In the genomic region with DNA sequence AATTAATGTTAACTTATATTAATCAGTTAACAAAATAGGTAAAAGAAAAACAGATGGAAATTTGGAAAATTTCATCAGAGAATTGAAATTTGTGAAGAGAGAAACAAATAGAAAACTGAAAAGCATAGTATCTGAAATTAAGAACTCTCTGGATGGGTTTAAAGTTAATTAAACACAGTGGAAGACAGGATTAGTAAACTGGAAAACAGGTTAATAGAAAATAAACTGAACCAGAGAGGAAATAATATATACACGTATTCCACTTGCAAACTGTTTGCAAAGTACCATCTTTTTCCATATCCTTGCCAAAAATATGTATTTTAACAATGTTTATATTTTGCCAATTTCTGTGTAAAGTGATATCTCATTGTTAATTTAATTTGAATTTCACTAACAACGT, we compare ENCODE assay signal across 26 cellular contexts.
"Had no signal": no experiment of that assay in that cellular context is flagged by ENCODE, and none has a peak within 500 bp of the region (broad histone marks: within the 10 kb centered on the region; RNA-seq: fewer than 3 reads in every experiment).

No MANE protein-coding gene starts in this region.

- H3K4me3 ChIP-seq: stomach, suprapubic skin, testis, thoracic aorta, thyroid gland, tibial artery, tibial nerve, transverse colon, upper lobe of left lung, upper lobe of right lung, uterus, vagina had no signal

- ATAC-seq: stimulated activated effector memory CD8-positive, alpha-beta T cell treated with anti-CD3 and anti-CD28 coated beads, Interleukin-12 subunit alpha, Interleukin-12 subunit beta, amount 100 ng/mL, for 72 hours; stimulated activated memory B cell treated with anti-CD40 and anti-IgM and Interleukin-4, amounts not matched to agents 10 μg/mL and 1 μg/mL and 100 μg/mL, for 72 hours; stimulated activated naive B cell treated with anti-CD40 and anti-IgM and Interleukin-4, amounts not matched to agents 10 μg/mL and 1 μg/mL and 100 μg/mL, for 72 hours; stimulated activated naive CD8-positive, alpha-beta T cell treated with anti-CD3 and anti-CD28 coated beads, Interleukin-15, amount 100 ng/mL, for 72 hours; stimulated activated naive CD8-positive, alpha-beta T cell treated with anti-CD3 and anti-CD28 coated beads, Interleukin-15, Interleukin-2, amounts not matched to agents 100 U/mL and 50 U/mL, for 24 hours; upper lobe of right lung had no signal

- H3K4me1 ChIP-seq: stomach, suprapubic skin, testis, thyroid gland, tibial artery, tibial nerve, transverse colon, upper lobe of left lung, upper lobe of right lung, uterus, vagina had no signal

- H3K27me3 ChIP-seq: stomach, suprapubic skin, testis, thyroid gland, tibial artery, tibial nerve, transverse colon, upper lobe of left lung, upper lobe of right lung, uterus, vagina had no signal

- H3K27ac ChIP-seq: stomach, suprapubic skin, testis, thoracic aorta, thyroid gland, tibial artery, tibial nerve, transverse colon, upper lobe of left lung, upper lobe of right lung, uterus, vagina had no signal

- H3K36me3 ChIP-seq: stomach, suprapubic skin, thoracic aorta, thyroid gland, tibial artery, tibial nerve, transverse colon, upper lobe of left lung, upper lobe of right lung, uterus, vagina had no signal

- DNase-seq: stimulated activated CD4-positive, alpha-beta T cell treated with anti-CD3 and anti-CD28 coated beads, Interleukin-2, amount 100 ng/mL, for 48 hours; stimulated activated CD4-positive, alpha-beta T cell treated with anti-CD3 and anti-CD28 coated beads, Interleukin-4, amount 100 ng/mL, for 1 hour; stimulated activated CD4-positive, alpha-beta T cell treated with anti-CD3 and anti-CD28 coated beads, Interleukin-4, amount 100 ng/mL, for 24 hours; stimulated activated CD4-positive, alpha-beta T cell treated with anti-CD3 and anti-CD28 coated beads, Interleukin-4, amount 100 ng/mL, for 4 hours; stimulated activated CD8-positive, alpha-beta memory T cell treated with anti-CD3 and anti-CD28 coated beads, Interleukin-4, amount 100 ng/mL, for 48 hours; stimulated activated naive B cell treated with anti-CD40 and anti-IgM and Interleukin-4, amounts not matched to agents 10 μg/mL and 1 μg/mL and 100 μg/mL, for 72 hours; stimulated activated naive CD4-positive, alpha-beta T cell; stimulated activated naive CD4-positive, alpha-beta T cell treated with Interleukin-2 at 50 U/mL for 16 hours; stimulated activated naive CD8-positive, alpha-beta T cell treated with anti-CD3 and anti-CD28 coated beads, Interleukin-15, amount 100 ng/mL, for 72 hours; stimulated activated naive CD8-positive, alpha-beta T cell treated with anti-CD3 and anti-CD28 coated beads, Interleukin-15, Interleukin-2, amounts not matched to agents 100 U/mL and 50 U/mL, for 24 hours; stomach; substantia nigra; testis; thyroid gland; tibial artery; transverse colon; trophoblast cell; upper lobe of left lung; upper lobe of right lung; uterus had no signal

- H3K9me3 ChIP-seq: stomach, suprapubic skin, testis, thoracic aorta, thyroid gland, transverse colon, upper lobe of left lung, upper lobe of right lung, vagina had no signal
